19 cellular contexts compared by ENCODE assay signal in the genomic region with DNA sequence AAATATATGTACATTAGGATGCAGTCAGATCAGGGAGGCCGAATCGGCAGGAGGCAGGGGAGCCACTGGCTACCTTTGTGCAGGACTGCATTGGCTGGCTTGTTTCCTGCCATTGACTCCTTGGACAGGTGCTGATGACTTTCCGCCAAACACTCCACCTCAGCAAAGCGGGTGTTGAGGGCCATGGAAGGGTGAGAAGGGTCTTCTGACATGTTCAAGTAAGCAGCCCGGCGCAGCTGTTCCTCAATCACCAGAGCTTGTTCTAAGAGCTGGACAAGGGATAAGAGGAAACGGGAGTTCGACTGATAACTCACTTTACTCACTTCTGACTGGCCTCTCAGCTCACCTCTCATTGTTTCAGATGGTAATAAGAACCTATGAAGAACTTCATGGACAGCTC.
"Had no signal": no experiment of that assay in that cellular context is flagged by ENCODE, and none has a peak within 500 bp of the region (broad histone marks: within the 10 kb centered on the region; RNA-seq: fewer than 3 reads in every experiment).

No MANE protein-coding gene starts in this region.

- H3K27ac Mint-ChIP-seq: activated T-helper 2 cell treated with anti-CD3 and anti-CD28 coated beads, Interferon-gamma antibody, Interleukin-2, Interleukin-4, amounts not matched to agents 10 μg/mL and 5 μg/mL and 100 μg/mL, durations not matched to agents 14 hours and 24 hours and 36 hours had no signal

- H3K4me3 Mint-ChIP-seq: central memory CD8-positive, alpha-beta T cell; T-cell had no signal

- H3K27me3 Mint-ChIP-seq: central memory CD8-positive, alpha-beta T cell; T-cell had no signal

- DNase-seq: activated CD8-positive, alpha-beta memory T cell treated with anti-CD3 and anti-CD28 coated beads, Interleukin-2, amount 50 U/mL, for 48 hours; amygdala; foreskin keratinocyte; kidney glomerular epithelial cell; mesendoderm; right lobe of liver; stimulated activated CD4-positive, alpha-beta T cell treated with anti-CD3 and anti-CD28 coated beads, Interleukin-4, amount 100 ng/mL, for 4 hours; stimulated activated CD8-positive, alpha-beta memory T cell treated with anti-CD3 and anti-CD28 coated beads, Interleukin-4, amount 100 ng/mL, for 48 hours; stimulated activated naive CD8-positive, alpha-beta T cell treated with anti-CD3 and anti-CD28 coated beads, Interleukin-15, Interleukin-2, amounts not matched to agents 100 U/mL and 50 U/mL, for 24 hours; T-cell; T1000; upper lobe of right lung had no signal

- H3K4me3 ChIP-seq: coronary artery, right lobe of liver, SK-N-MC, smooth muscle cell, upper lobe of right lung had no signal

- ATAC-seq: activated naive CD4-positive, alpha-beta T cell treated with anti-CD3 and anti-CD28 coated beads, Interleukin-2, amount 50 U/mL, for 72 hours; foreskin keratinocyte; right lobe of liver; stimulated activated naive CD8-positive, alpha-beta T cell treated with anti-CD3 and anti-CD28 coated beads, Interleukin-15, Interleukin-2, amounts not matched to agents 100 U/mL and 50 U/mL, for 24 hours; T-cell; upper lobe of right lung had no signal

- H3K9me3 Mint-ChIP-seq: activated naive CD4-positive, alpha-beta T cell treated with anti-CD3 and anti-CD28 coated beads, Interleukin-2, amount 50 U/mL, for 72 hours; activated T-helper 2 cell treated with anti-CD3 and anti-CD28 coated beads, Interferon-gamma antibody, Interleukin-2, Interleukin-4, amounts not matched to agents 10 μg/mL and 5 μg/mL and 100 μg/mL, durations not matched to agents 14 hours and 24 hours and 36 hours; brain; central memory CD8-positive, alpha-beta T cell; T-cell had no signal
